Comparison of ENCODE assay signal across 9 cellular contexts in the genomic region with DNA sequence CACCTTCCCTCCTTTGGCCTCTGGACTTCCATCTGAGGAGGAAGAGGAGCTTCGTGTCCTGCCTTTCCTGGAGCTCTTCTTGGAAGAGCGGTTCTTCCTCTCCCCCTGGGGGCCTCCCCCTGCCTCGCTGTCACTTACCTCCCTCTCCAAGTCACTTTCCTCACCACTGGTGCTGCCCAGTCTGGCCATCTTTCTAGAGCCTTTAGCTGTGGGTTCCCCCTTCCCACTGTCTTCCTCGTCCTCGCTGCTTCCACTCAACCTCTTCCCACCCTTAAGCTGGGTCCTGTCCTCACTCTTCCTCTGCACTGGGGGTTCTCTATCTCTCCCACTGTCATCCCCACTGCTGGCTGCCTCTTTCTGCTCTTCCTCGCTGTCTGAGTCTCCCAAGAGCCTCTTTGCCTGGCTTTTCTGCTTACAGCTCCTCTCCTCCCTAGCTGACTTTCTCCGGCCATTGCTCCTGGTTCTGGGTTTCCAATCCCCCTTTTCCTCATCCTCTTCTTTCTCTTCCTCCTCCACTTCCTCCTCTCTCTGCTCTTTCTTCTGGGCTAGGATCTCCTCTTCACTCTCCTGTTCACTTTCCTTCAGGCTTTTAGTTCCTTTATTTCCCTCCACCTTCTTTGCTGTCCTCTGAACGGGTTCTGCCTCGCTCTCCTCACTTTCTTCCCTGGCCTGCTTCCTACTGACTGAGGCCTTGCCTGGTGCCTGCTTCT. TPM values are rescaled to one million over a fixed set of nuclear protein-coding genes. Genes with fewer than 3 reads are reported as not detected.
A peak's percentile ranks its signal among the peaks of the same experiment; 100 is the strongest.
DNase-seq lines count a peak whose midpoint lies in the region; ATAC-seq and TF ChIP-seq lines count a peak whose summit lies in the region.
"Had no signal": no experiment of that assay in that cellular context is flagged by ENCODE, and none has a peak within 500 bp of the region (broad histone marks: within the 10 kb centered on the region; RNA-seq: fewer than 3 reads in every experiment).

No MANE protein-coding gene starts in this region.

- no peak for TF ChIP-seq POLR2A in breast epithelium (IDR thresholded peaks at IDR 0.05)

- peaks cover 13% of the 10 kb centered on the region for H3K79me2 ChIP-seq in Karpas-422 (ENCODE audit: low read length)

- DNase-seq in CD14-positive monocyte (ENCODE audit: low spot score) = no peak
- peak; percentile 42 for DNase-seq in Karpas-422
- no peak for DNase-seq in breast epithelium (ENCODE audit: low spot score in 2 of 2)
- DNase-seq in nephron progenitor cell = no peak
- DNase-seq in activated CD4-positive, CD25-positive, alpha-beta regulatory T cell (lab: John Stamatoyannopoulos, UW) = no peak
- DNase-seq in activated CD4-positive, alpha-beta T cell treated with anti-CD3 and anti-CD28 coated beads, Interleukin-2, amount 50 U/mL, for 1 hour = no peak

- H3K9me3 ChIP-seq in Karpas-422 (ENCODE audit: low read length) (no peaks in the 10 kb centered on the region), breast epithelium (no peaks in the 10 kb centered on the region)

- peak overlapping the region; percentile 97 for H3K4me3 ChIP-seq in Karpas-422 (ENCODE audit: low read length)
- H3K4me3 ChIP-seq in breast epithelium = peak overlapping the region in 2 of 3 donors; percentile 70 to 85

- peaks cover 0 to 2% (median 0%) of the 10 kb centered on the region in 3 donors for H3K27me3 Mint-ChIP-seq in CD14-positive monocyte (ENCODE audit: low read depth in 3 of 3)
- H3K27me3 Mint-ChIP-seq in nephron progenitor cell (ENCODE audit: low read depth, poor library complexity) = peaks cover 3% of the 10 kb centered on the region

- H3K27ac ChIP-seq in Karpas-422 (ENCODE audit: low read length) (peak overlapping the region; percentile 90), breast epithelium (peak overlapping the region in 1 of 2 donors; percentile 96)

- no peaks in the 10 kb centered on the region for H3K9me2 ChIP-seq in Karpas-422 (replicated peaks; ENCODE audit: insufficient read depth, low read length)

- H3K27ac Mint-ChIP-seq in CD14-positive monocyte (peak overlapping the region in 5 of 7 donors; percentile 1 to 86 (median 27)), nephron progenitor cell (no peak overlapping the region)

- H3K4me3 Mint-ChIP-seq in CD14-positive monocyte = peak overlapping the region in 1 of 2 donors; percentile 6
- peak overlapping the region; percentile 98 for H3K4me3 Mint-ChIP-seq in nephron progenitor cell

- no peaks in the 10 kb centered on the region for H3K27me3 ChIP-seq in Karpas-422 (ENCODE audit: low read length)
- no peaks in the 10 kb centered on the region for H3K27me3 ChIP-seq in breast epithelium

- TF ChIP-seq CTCF in CD14-positive monocyte (IDR thresholded peaks at IDR 0.05) = no peak
- TF ChIP-seq CTCF in breast epithelium (IDR thresholded peaks at IDR 0.05) = no peak
- no peak for TF ChIP-seq CTCF in nephron progenitor cell (IDR thresholded peaks at IDR 0.05)

- H3K36me3 Mint-ChIP-seq in CD14-positive monocyte = peaks cover 36 to 49% of the 10 kb centered on the region in 2 donors
- peaks cover 43% of the 10 kb centered on the region for H3K36me3 Mint-ChIP-seq in nephron progenitor cell (ENCODE audit: low read depth)

- H3K36me3 ChIP-seq in Karpas-422 (ENCODE audit: insufficient read depth, low read length) (peaks cover 12% of the 10 kb centered on the region), breast epithelium (peaks cover 5% of the 10 kb centered on the region)

- peak overlapping the region; percentile 94 for H3K4me2 ChIP-seq in Karpas-422 (ENCODE audit: low read depth, low read length, poor library complexity, severe bottlenecking)

- H3K9me3 Mint-ChIP-seq in CD14-positive monocyte = no peaks in the 10 kb centered on the region
- H3K9me3 Mint-ChIP-seq in nephron progenitor cell = no peaks in the 10 kb centered on the region

- no peak overlapping the region for H2AFZ ChIP-seq in Karpas-422 (ENCODE audit: low read length)

- no peak for ATAC-seq in GM18520 (IDR thresholded peaks at IDR 0.05; ENCODE audit: unreplicated experiment)
- ATAC-seq in HG02973 (IDR thresholded peaks at IDR 0.05; ENCODE audit: unreplicated experiment) = no peak

- peaks cover 23% of the 10 kb centered on the region for H3K4me1 Mint-ChIP-seq in CD14-positive monocyte
- peaks cover 54% of the 10 kb centered on the region for H3K4me1 Mint-ChIP-seq in nephron progenitor cell

- H3K4me1 ChIP-seq in Karpas-422 (ENCODE audit: low read length) (peaks cover 34% of the 10 kb centered on the region), breast epithelium (peaks cover 4 to 10% of the 10 kb centered on the region in 2 donors)

- H4K20me1 ChIP-seq in Karpas-422 (ENCODE audit: insufficient read depth, low read depth, low read length) = no peaks in the 10 kb centered on the region

- intact Hi-C loops in CD14-positive monocyte (cut with micrococcal nuclease) (loop anchor here (5.0 to 10.0 kb wide), 2 partner anchors 179 to 763 kb away; a partner anchor contains a TSS), breast epithelium (cut with DNase I; ENCODE audit: low total_unique reads) (no loop called here)

- peak overlapping the region; percentile 96 for H3K9ac ChIP-seq in Karpas-422 (ENCODE audit: low read length)

RNA-seq across cellular contexts. Expression of a gene that starts 1.4 kb away (rescaled TPM):
- 1 to 10 TPM; 3.3 to 4.8 TPM for polyA plus RNA-seq in CD14-positive monocyte
- total RNA-seq in Karpas-422 (2014; rRNA removed; shearing (Covaris generic); ENCODE audit: low replicate concordance) = 9.6 and 22.1 TPM in 2 replicates
- total RNA-seq in breast epithelium = 10 to 100 TPM; 10.5 to 18.2 (median 15.5) TPM

RNA-seq across cellular contexts. Expression of a gene that starts 2.0 kb away (rescaled TPM):
- 1 to 10 TPM; 2.8 to 3.5 TPM for polyA plus RNA-seq in CD14-positive monocyte
- 67.7 and 94.0 TPM in 2 replicates for total RNA-seq in Karpas-422 (2014; rRNA removed; shearing (Covaris generic); ENCODE audit: low replicate concordance)
- 10 to 100 TPM; 31.8 to 39.7 (median 38.6) TPM for total RNA-seq in breast epithelium

RNA-seq across cellular contexts. Expression of a gene that starts 16.8 kb away (rescaled TPM):
- polyA plus RNA-seq in CD14-positive monocyte = under 1 TPM; 0.23 to 0.66 TPM
- not detected in 2 replicates for total RNA-seq in Karpas-422 (2014; rRNA removed; shearing (Covaris generic); ENCODE audit: low replicate concordance)
- 1 to 10 TPM in 2 of 3 donors, under 1 TPM in 1; 0.48 to 4.5 (median 2.3) TPM for total RNA-seq in breast epithelium

RNA-seq across cellular contexts. Expression of a gene that starts 20.4 kb away (rescaled TPM):
- 1 to 10 TPM; 1.1 to 2.3 TPM for polyA plus RNA-seq in CD14-positive monocyte
- total RNA-seq in Karpas-422 (2014; rRNA removed; shearing (Covaris generic); ENCODE audit: low replicate concordance) = 21.5 and 30.7 TPM in 2 replicates
- 10 to 100 TPM; 31.8 to 51.1 (median 37.3) TPM for total RNA-seq in breast epithelium

RNA-seq across cellular contexts. Expression of a gene that starts 28.9 kb away (rescaled TPM):
- not detected for polyA plus RNA-seq in CD14-positive monocyte
- total RNA-seq in Karpas-422 (2014; rRNA removed; shearing (Covaris generic); ENCODE audit: low replicate concordance) = not detected in 2 replicates
- not detected for total RNA-seq in breast epithelium
- total RNA-seq: M059J had no signal
